In genomic region chr1:32471695-32472362, GRCh38 we compare ENCODE assay signal across 1 cellular context.
TF ChIP-seq lines count a peak whose summit lies in the region.

No MANE protein-coding gene starts in this region.

TF ChIP-seq in K562, 482 proteins besides CTCF, POLR2A, EP300 and RAD21 (continued from another document):
- TF ChIP-seq ZC3H4 (CRISPR knock-in tag; IDR thresholded peaks at IDR 0.05; ENCODE audit: borderline replicate concordance): 0 out of 2 replicates have a peak, but pooled peaks have one; percentile 4
- 0 out of 2 replicates have a peak, but pooled peaks have one; percentile 65 for TF ChIP-seq HBP1 (CRISPR knock-in tag; IDR thresholded peaks at IDR 0.05)
- TF ChIP-seq YBX1 (IDR thresholded peaks at IDR 0.05): peak; percentile 89; the same call in 1 of the 2 replicates
- 0 out of 2 replicates have a peak, but pooled peaks have one; percentile 27 for TF ChIP-seq NR2C2 (CRISPR knock-in tag; IDR thresholded peaks at IDR 0.05)
- TF ChIP-seq NR2C2 (tag; IDR thresholded peaks at IDR 0.05): no peak
- TF ChIP-seq EHMT2 (IDR thresholded peaks at IDR 0.05): peak; percentile 46
- no peak for TF ChIP-seq ATF1 (CRISPR knock-in tag; IDR thresholded peaks at IDR 0.05)
- TF ChIP-seq ATF1 (tag; IDR thresholded peaks at IDR 0.05): peak; percentile 65
- TF ChIP-seq CTBP1 (IDR thresholded peaks at IDR 0.05; ENCODE audit: borderline replicate concordance): peak; percentile 67
- TF ChIP-seq LARP7 (IDR thresholded peaks at IDR 0.05): 0 out of 2 replicates have a peak, but pooled peaks have one; percentile 59
- peak in 1 of 2 experiments; percentile 84; a peak in 2 of 4 replicates for TF ChIP-seq HDAC1 (IDR thresholded peaks at IDR 0.05)
- TF ChIP-seq ZKSCAN8 (CRISPR knock-in tag; IDR thresholded peaks at IDR 0.05): 0 out of 2 replicates have a peak, but pooled peaks have one; percentile 50
- TF ChIP-seq HDAC2 (IDR thresholded peaks at IDR 0.05): peak; percentile 54
- 0 out of 2 replicates have a peak, but pooled peaks have one; percentile 21 for TF ChIP-seq SMARCA5 (IDR thresholded peaks at IDR 0.05)
- TF ChIP-seq KDM1A (IDR thresholded peaks at IDR 0.05): peak; percentile 73 to 81
- no peak for TF ChIP-seq ZKSCAN1 (IDR thresholded peaks at IDR 0.05; ENCODE audit: low read depth, low read length)
TF ChIP-seq in K562: peak in this region for 15.
